ENCODE assay signal across 23 cellular contexts in the genomic region with DNA sequence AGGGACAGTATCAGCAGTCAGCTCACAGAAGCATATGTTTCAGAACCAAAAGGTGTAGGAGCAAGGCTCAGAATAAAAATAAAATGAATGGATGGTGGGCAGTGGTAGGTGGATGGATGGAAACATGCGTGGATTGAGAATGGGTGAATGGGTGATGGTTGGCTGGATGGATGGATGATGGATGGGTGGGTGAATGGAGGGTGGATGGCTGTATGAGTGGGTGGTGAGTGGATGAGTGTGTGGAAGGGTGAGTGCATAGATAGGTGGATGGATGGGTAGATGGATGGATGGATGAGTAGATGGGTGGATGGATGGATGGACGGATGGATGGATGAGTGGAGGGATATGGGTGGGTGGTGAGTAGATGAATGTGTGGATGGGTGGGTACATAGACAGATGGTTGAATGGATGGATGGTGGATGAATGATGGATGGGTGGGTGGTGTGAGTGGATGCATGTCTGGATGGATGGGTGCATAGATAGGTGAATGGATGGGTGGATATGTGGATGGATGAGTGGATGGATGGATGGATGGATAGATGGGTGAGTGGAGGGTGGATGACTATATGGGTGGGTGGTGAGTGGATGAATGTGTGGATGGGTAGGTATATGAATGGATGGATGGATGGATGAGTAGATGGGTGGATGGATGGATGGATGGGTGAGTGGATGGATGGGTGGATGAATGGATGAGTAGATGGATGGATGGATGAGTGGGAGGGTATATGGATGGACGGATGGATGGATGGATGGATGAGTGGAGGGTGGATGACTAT.
DNase-seq lines count a peak whose midpoint lies in the region; ATAC-seq, FAIRE-seq and TF ChIP-seq lines count a peak whose summit lies in the region.
"Had no signal": no experiment of that assay in that cellular context is flagged by ENCODE, and none has a peak within 500 bp of the region (broad histone marks: within the 10 kb centered on the region; RNA-seq: fewer than 3 reads in every experiment).

No MANE protein-coding gene starts in this region.

- H3K9me3 Mint-ChIP-seq in CD8-positive, alpha-beta memory T cell, result peaks cover 0 to 2% (median 0%) of the 10 kb centered on the region in 5 donors
- H3K9me3 Mint-ChIP-seq in natural killer cell treated with Interleukin-12 subunit alpha and Interleukin-12 subunit beta and Interleukin-15 and Interleukin-18, amount 100 ng/mL, for 72 hours, result no peaks in the 10 kb centered on the region
- H3K9me3 Mint-ChIP-seq: activated T-cell treated with anti-CD3 and anti-CD28 coated beads, Interleukin-2, amount 50 U/mL, for 4 hours had no signal

- H3K9ac ChIP-seq in BLaER1 treated with 17β-estradiol and CSF1 and Interleukin-3, amounts not matched to agents 10 nM and 100 nM, result 0 out of 22 replicates have a peak overlapping the region, but pooled peaks of 1 of the 11 experiments have one; percentile 27
- H3K9ac ChIP-seq in K562 (ENCODE audit: insufficient read depth in 1 of 2, low read depth in 2 of 2, low read length in 2 of 2), result 0 out of 4 replicates have a peak overlapping the region, but pooled peaks of 1 of the 2 experiments have one; percentile 75
- no peak overlapping the region for H3K9ac ChIP-seq in mammary epithelial cell (ENCODE audit: insufficient read depth, low read length)

- H3K79me2 ChIP-seq in K562 (ENCODE audit: control insufficient read depth, insufficient read depth, low read length) (no peaks in the 10 kb centered on the region), mammary epithelial cell (ENCODE audit: insufficient read depth, low read length) (no peaks in the 10 kb centered on the region)

- DNase-seq in CD8-positive, alpha-beta memory T cell, result no peak
- no peak for DNase-seq in K562 (ENCODE audit: extremely low read depth in 1 of 4, low spot score in 3 of 4)
- no peak for DNase-seq in natural killer cell treated with Interleukin-12 subunit alpha and Interleukin-12 subunit beta and Interleukin-15 and Interleukin-18, amount 100 ng/mL, for 72 hours (ENCODE audit: low spot score)
- no peak for DNase-seq in mammary epithelial cell
- no peak for DNase-seq in GM03348 (ENCODE audit: low spot score)
- DNase-seq: activated T-cell treated with anti-CD3 and anti-CD28 coated beads, Interleukin-2, amount 50 U/mL, for 4 hours; glutamatergic neuron; lower lobe of right lung; MG63; NCI-H1417; NCI-H2081 treated with DMSO at 0.1 percent for 48 hours; NCI-H446; retina; small intestine; stimulated activated CD4-positive, alpha-beta T cell treated with anti-CD3 and anti-CD28 coated beads, Interleukin-2, amount 100 ng/mL, for 24 hours; stimulated activated naive CD4-positive, alpha-beta T cell had no signal

- no peak for TF ChIP-seq EP300 in K562 (IDR thresholded peaks at IDR 0.05; ENCODE audit: low read length)

- ATAC-seq in K562 (no peak), GM21717 (IDR thresholded peaks at IDR 0.05; ENCODE audit: unreplicated experiment) (no peak), HG02884 (IDR thresholded peaks at IDR 0.05; ENCODE audit: unreplicated experiment) (no peak)
- no peak for ATAC-seq in natural killer cell treated with Interleukin-12 subunit alpha and Interleukin-12 subunit beta and Interleukin-15 and Interleukin-18, amount 100 ng/mL, for 72 hours
- ATAC-seq: activated naive CD4-positive, alpha-beta T cell treated with anti-CD3 and anti-CD28 coated beads, Interleukin-2, amount 50 U/mL, for 72 hours; activated T-cell treated with anti-CD3 and anti-CD28 coated beads, Interleukin-2, amount 50 U/mL, for 4 hours; lower lobe of right lung; Right ventricle myocardium inferior had no signal

- BruUV-seq in K562 (replicated peaks; lab: Mats Ljungman, UMichigan), result no TSS peak
- no TSS peak for BruUV-seq in mammary epithelial cell (replicated peaks; lab: Mats Ljungman, UMichigan)

- CTCF ChIA-PET in CD8-positive, alpha-beta memory T cell (lab: Charles Lee), result no interaction called here
- CTCF ChIA-PET in K562 (lab: Yijun Ruan, JAX; ENCODE audit: low intra/inter-chr PET ratio) (no interaction called here), mammary epithelial cell (lab: Charles Lee; ENCODE audit: low non-redundant PET) (no interaction called here)

- peaks cover 43 to 66% (median 57%) of the 10 kb centered on the region in 10 experiments for H3K4me1 ChIP-seq in BLaER1 treated with 17β-estradiol and CSF1 and Interleukin-3, amounts not matched to agents 10 nM and 100 nM
- H3K4me1 ChIP-seq in CD8-positive, alpha-beta memory T cell (ENCODE audit: insufficient read depth, low read length), result peaks cover 50% of the 10 kb centered on the region
- peaks cover 30 to 38% of the 10 kb centered on the region in 2 experiments for H3K4me1 ChIP-seq in K562 (replicated peaks in 1 of 2; ENCODE audit: control insufficient read depth in 2 of 2, insufficient read depth in 2 of 2, low read length in 2 of 2)
- H3K4me1 ChIP-seq in mammary epithelial cell (ENCODE audit: insufficient read depth, low read length), result peaks cover 19% of the 10 kb centered on the region

- no peaks in the 10 kb centered on the region for H3K27me3 ChIP-seq in BLaER1 treated with 17β-estradiol and CSF1 and Interleukin-3, amounts not matched to agents 10 nM and 100 nM
- no peaks in the 10 kb centered on the region for H3K27me3 ChIP-seq in CD8-positive, alpha-beta memory T cell (ENCODE audit: insufficient read depth, low read length, poor library complexity, severe bottlenecking)
- H3K27me3 ChIP-seq in K562 (ENCODE audit: control insufficient read depth in 2 of 2, insufficient read depth in 2 of 2, low read length in 2 of 2) (no peaks in the 10 kb centered on the region; a peak in 1 of 5 replicates), mammary epithelial cell (ENCODE audit: insufficient read depth, low read length) (no peaks in the 10 kb centered on the region)
- H3K27me3 ChIP-seq: MG63 had no signal

- no peaks in the 10 kb centered on the region for H4K20me1 ChIP-seq in BLaER1 treated with 17β-estradiol and CSF1 and Interleukin-3, amounts not matched to agents 10 nM and 100 nM
- H4K20me1 ChIP-seq in K562 (replicated peaks; ENCODE audit: control insufficient read depth, insufficient read depth, low read length), result no peaks in the 10 kb centered on the region
- no peaks in the 10 kb centered on the region for H4K20me1 ChIP-seq in mammary epithelial cell (ENCODE audit: insufficient read depth, low read length)

- no peak for TF ChIP-seq RAD21 in K562 (CRISPR knock-in tag; conservative IDR thresholded peaks at IDR 0.05 in 1 of 2, IDR thresholded peaks at IDR 0.05 in 1 of 2)

- H3K4me3 Mint-ChIP-seq in CD8-positive, alpha-beta memory T cell, result peak overlapping the region in 2 of 7 donors; percentile 5 to 32
- peak overlapping the region; percentile 20 for H3K4me3 Mint-ChIP-seq in natural killer cell treated with Interleukin-12 subunit alpha and Interleukin-12 subunit beta and Interleukin-15 and Interleukin-18, amount 100 ng/mL, for 72 hours
- H3K4me3 Mint-ChIP-seq: activated T-cell treated with anti-CD3 and anti-CD28 coated beads, Interleukin-2, amount 50 U/mL, for 4 hours had no signal

- FAIRE-seq in K562 (lab: Jason Lieb, UNC), result peak; percentile 29
- FAIRE-seq: small intestine had no signal

- H3K36me3 Mint-ChIP-seq in CD8-positive, alpha-beta memory T cell, result no peaks in the 10 kb centered on the region
- H3K36me3 Mint-ChIP-seq in natural killer cell treated with Interleukin-12 subunit alpha and Interleukin-12 subunit beta and Interleukin-15 and Interleukin-18, amount 100 ng/mL, for 72 hours, result no peaks in the 10 kb centered on the region
- H3K36me3 Mint-ChIP-seq: activated naive CD4-positive, alpha-beta T cell treated with anti-CD3 and anti-CD28 coated beads, Interleukin-2, amount 50 U/mL, for 72 hours had no signal

- H3K36me3 ChIP-seq in BLaER1 treated with 17β-estradiol and CSF1 and Interleukin-3, amounts not matched to agents 10 nM and 100 nM, result no peaks in the 10 kb centered on the region
- H3K36me3 ChIP-seq in CD8-positive, alpha-beta memory T cell (ENCODE audit: insufficient read depth, low read length), result no peaks in the 10 kb centered on the region
- H3K36me3 ChIP-seq in K562 (ENCODE audit: control insufficient read depth, insufficient read depth, low read length) (no peaks in the 10 kb centered on the region), mammary epithelial cell (ENCODE audit: insufficient read depth, low read length) (no peaks in the 10 kb centered on the region)
- H3K36me3 ChIP-seq: lower lobe of right lung, MG63, thoracic aorta had no signal

- POLR2A ChIA-PET in CD8-positive, alpha-beta memory T cell (lab: Charles Lee), result no interaction called here
- POLR2A ChIA-PET in K562 (lab: Yijun Ruan, JAX), result no interaction called here

- no peaks in the 10 kb centered on the region for H3K9me1 ChIP-seq in K562 (ENCODE audit: control insufficient read depth, insufficient read depth, low read length)

- H3K27ac ChIP-seq in BLaER1 treated with 17β-estradiol and CSF1 and Interleukin-3, amounts not matched to agents 10 nM and 100 nM, result no peak overlapping the region; a peak in 1 of 22 replicates
- H3K27ac ChIP-seq in CD8-positive, alpha-beta memory T cell (ENCODE audit: low read depth, low read length), result no peak overlapping the region
- H3K27ac ChIP-seq in K562 (ENCODE audit: extremely low read depth, low read depth, low read length) (no peak overlapping the region), mammary epithelial cell (ENCODE audit: insufficient read depth, low read depth, low read length) (no peak overlapping the region)
- H3K27ac ChIP-seq: C4-2B, lower lobe of right lung, thoracic aorta had no signal

- peak overlapping the region in 7 of 8 donors; percentile 67 to 98 (median 94) for H3K27ac Mint-ChIP-seq in CD8-positive, alpha-beta memory T cell
- H3K27ac Mint-ChIP-seq in natural killer cell treated with Interleukin-12 subunit alpha and Interleukin-12 subunit beta and Interleukin-15 and Interleukin-18, amount 100 ng/mL, for 72 hours, result peak overlapping the region; percentile 5 to 8

- no peaks in the 10 kb centered on the region for H3K27me3 Mint-ChIP-seq in CD8-positive, alpha-beta memory T cell
- H3K27me3 Mint-ChIP-seq in natural killer cell treated with Interleukin-12 subunit alpha and Interleukin-12 subunit beta and Interleukin-15 and Interleukin-18, amount 100 ng/mL, for 72 hours, result no peaks in the 10 kb centered on the region

- H3K4me2 ChIP-seq in BLaER1 treated with 17β-estradiol and CSF1 and Interleukin-3, amounts not matched to agents 10 nM and 100 nM, result peak overlapping the region in 7 of 11 experiments; percentile 39 to 96 (median 84); a peak in 6 of 22 replicates
- H3K4me2 ChIP-seq in K562 (ENCODE audit: insufficient read depth, low read length) (no peak overlapping the region), mammary epithelial cell (ENCODE audit: insufficient read depth, low read depth, low read length) (no peak overlapping the region)

- in situ Hi-C loops in K562 (cut with MboI), result loop anchor here (5.0 kb wide), 1 partner anchor 39 kb away; no protein-coding TSS in a partner anchor
- in situ Hi-C loops in mammary epithelial cell (cut with MboI; ENCODE audit: low sequenced_read_pairs in 2 of 2), result no loop called here

- H2AFZ ChIP-seq in K562 (ENCODE audit: low read depth, low read length), result no peak overlapping the region
- H2AFZ ChIP-seq in mammary epithelial cell (ENCODE audit: low read depth, low read length), result no peak overlapping the region

- no peaks in the 10 kb centered on the region for H3K9me3 ChIP-seq in BLaER1 treated with 17β-estradiol and CSF1 and Interleukin-3, amounts not matched to agents 10 nM and 100 nM (replicated peaks in 1 of 11)
- no peaks in the 10 kb centered on the region for H3K9me3 ChIP-seq in CD8-positive, alpha-beta memory T cell (ENCODE audit: low read length)
- H3K9me3 ChIP-seq in K562 (replicated peaks; ENCODE audit: control insufficient read depth, insufficient read depth, low read depth, low read length) (no peaks in the 10 kb centered on the region), mammary epithelial cell (replicated peaks; ENCODE audit: insufficient read depth, low read length) (no peaks in the 10 kb centered on the region)
- H3K9me3 ChIP-seq: lower lobe of right lung, MG63, thoracic aorta had no signal

- 8% methylated on average over 3 of the region's 3 CpGs for WGBS in K562 (ENCODE audit: insufficient coverage, low coverage, missing lambda C conversion rate)
- WGBS in mammary epithelial cell (ENCODE audit: low coverage, missing lambda C conversion rate), result 90% methylated on average over 3 of the region's 3 CpGs

- dilution Hi-C loops in mammary epithelial cell (cut with HindIII; ENCODE audit: low sequenced_read_pairs), result loop anchor here (5.0 kb wide), 1 partner anchor 64 kb away; no protein-coding TSS in a partner anchor

- peaks cover 36 to 75% (median 49%) of the 10 kb centered on the region in 3 donors for H3K4me1 Mint-ChIP-seq in CD8-positive, alpha-beta memory T cell
- peaks cover 26 to 37% of the 10 kb centered on the region in 2 donors for H3K4me1 Mint-ChIP-seq in natural killer cell treated with Interleukin-12 subunit alpha and Interleukin-12 subunit beta and Interleukin-15 and Interleukin-18, amount 100 ng/mL, for 72 hours (ENCODE audit: low read depth in 2 of 2)

- intact Hi-C loops in K562 (cut with micrococcal nuclease), result no loop called here
- intact Hi-C loops in mammary epithelial cell (cut with micrococcal nuclease), result no loop called here

- TF ChIP-seq POLR2A in K562 (conservative IDR thresholded peaks at IDR 0.05), result no peak

- H3K4me3 ChIP-seq in BLaER1 treated with 17β-estradiol and CSF1 and Interleukin-3, amounts not matched to agents 10 nM and 100 nM, result no peak overlapping the region
- H3K4me3 ChIP-seq in CD8-positive, alpha-beta memory T cell (ENCODE audit: low read length), result no peak overlapping the region
- no peak overlapping the region for H3K4me3 ChIP-seq in K562
- no peak overlapping the region for H3K4me3 ChIP-seq in mammary epithelial cell (replicated peaks in 1 of 3; ENCODE audit: insufficient read depth in 1 of 3, low read depth in 2 of 3, low read length in 3 of 3)
- H3K4me3 ChIP-seq: lower lobe of right lung, MG63, thoracic aorta had no signal

- TF ChIP-seq CTCF in K562 (IDR thresholded peaks at IDR 0.05 in 2 of 3, conservative IDR thresholded peaks at IDR 0.05 in 1 of 3; ENCODE audit: insufficient read depth in 2 of 3, low read depth in 1 of 3, low read length in 3 of 3) (no peak), mammary epithelial cell (conservative IDR thresholded peaks at IDR 0.05 in 1 of 2, IDR thresholded peaks at IDR 0.05 in 1 of 2; ENCODE audit: extremely low read depth in 1 of 2, insufficient read depth in 1 of 2, low read depth in 1 of 2, low read length in 2 of 2) (no peak)

Comparison
In these comparisons a context has a peak if more than half of its experiments do, and no peak if none do; other contexts are left out.
1. H3K4me2 ChIP-seq: peak in BLaER1 treated with 17β-estradiol and CSF1 and Interleukin-3, amounts not matched to agents 10 nM and 100 nM (7 of 11); none in K562 (single experiment) and mammary epithelial cell (single experiment).